In genomic region chr10:70828923-70829322, GRCh38 we compare ENCODE assay signal across 1 cellular context.
TF ChIP-seq lines count a peak whose summit lies in the region.

No MANE protein-coding gene starts in this region.

TF ChIP-seq in GM23338, 12 proteins besides CTCF, POLR2A, EP300 and RAD21:
- no peak for TF ChIP-seq REST (IDR thresholded peaks at IDR 0.05; ENCODE audit: unreplicated experiment)
- TF ChIP-seq STAT1 (IDR thresholded peaks at IDR 0.05; ENCODE audit: unreplicated experiment): no peak
- no peak for TF ChIP-seq CREB1 (CRISPR knock-in tag; IDR thresholded peaks at IDR 0.05; ENCODE audit: low read depth)
- no peak for TF ChIP-seq POLR2AphosphoS5 (IDR thresholded peaks at IDR 0.05; ENCODE audit: low read depth)
- no peak for TF ChIP-seq ZNF331 (CRISPR knock-in tag; IDR thresholded peaks at IDR 0.05; ENCODE audit: low read depth)
- no peak for TF ChIP-seq JUNB (IDR thresholded peaks at IDR 0.05; ENCODE audit: unreplicated experiment)
- TF ChIP-seq ETS1 (IDR thresholded peaks at IDR 0.05): no peak
- TF ChIP-seq EZH2 (IDR thresholded peaks at IDR 0.05; ENCODE audit: low read depth, unreplicated experiment): no peak
- TF ChIP-seq NANOG (IDR thresholded peaks at IDR 0.05; ENCODE audit: borderline replicate concordance): no peak
- no peak for TF ChIP-seq ZNF114 (CRISPR knock-in tag; IDR thresholded peaks at IDR 0.05)
- no peak for TF ChIP-seq EZH2phosphoT487 (IDR thresholded peaks at IDR 0.05; ENCODE audit: unreplicated experiment)
- TF ChIP-seq ZNF462 (CRISPR knock-in tag; IDR thresholded peaks at IDR 0.05): no peak
